Comparison of ENCODE assay signal across 11 cellular contexts in genomic region chr6:44266347-44266746, GRCh38. TPM values are rescaled to one million over a fixed set of nuclear protein-coding genes. Genes with fewer than 3 reads are reported as not detected.
DNase-seq lines count a peak whose midpoint lies in the region; ATAC-seq and TF ChIP-seq lines count a peak whose summit lies in the region.
"Had no signal": no experiment of that assay in that cellular context is flagged by ENCODE, and none has a peak within 500 bp of the region (broad histone marks: within the 10 kb centered on the region; RNA-seq: fewer than 3 reads in every experiment).

No MANE protein-coding gene starts in this region.

- H3K9me3 Mint-ChIP-seq in IgD-negative memory B cell (no peaks in the 10 kb centered on the region), endothelial cell (ENCODE audit: unreplicated experiment) (no peaks in the 10 kb centered on the region)

- H3K36me3 Mint-ChIP-seq in IgD-negative memory B cell (no peaks in the 10 kb centered on the region), endothelial cell (ENCODE audit: low read depth, unreplicated experiment) (no peaks in the 10 kb centered on the region)

- peaks cover 29 to 36% (median 35%) of the 10 kb centered on the region in 3 donors for H3K4me1 Mint-ChIP-seq in IgD-negative memory B cell
- H3K4me1 Mint-ChIP-seq in endothelial cell (ENCODE audit: unreplicated experiment), result peaks cover 37% of the 10 kb centered on the region

- DNase-seq in GM12865 (ENCODE audit: low read depth), result peak; percentile 82
- DNase-seq in endothelial cell (ENCODE audit: low spot score), result no peak
- no peak for DNase-seq in HuH-7 (ENCODE audit: low spot score)
- no peak for DNase-seq in activated effector memory CD4-positive, alpha-beta T cell treated with anti-CD3 and anti-CD28 coated beads, Interleukin-2, amount 50 U/mL, for 16 hours
- no peak for DNase-seq in NK-92 (lab: John Stamatoyannopoulos, UW; ENCODE audit: unreplicated experiment)
- DNase-seq: IMR-90, NCI-H510A, SW 1271 had no signal

- H3K27ac Mint-ChIP-seq in IgD-negative memory B cell (peak overlapping the region; percentile 99 to 100 (median 99)), endothelial cell (ENCODE audit: unreplicated experiment) (peak overlapping the region; percentile 11)

- TF ChIP-seq CTCF in GM12865 (IDR thresholded peaks at IDR 0.05; ENCODE audit: insufficient read depth, low read depth, low read length, missing control alignments) (no peak), endothelial cell (IDR thresholded peaks at IDR 0.05; ENCODE audit: unreplicated experiment) (no peak)

- H3K4me3 ChIP-seq in GM12865 (ENCODE audit: low read depth, low read length), result peak overlapping the region; percentile 36

- H3K4me3 Mint-ChIP-seq in IgD-negative memory B cell, result peak overlapping the region; percentile 97 to 100 (median 100)
- peak overlapping the region; percentile 81 for H3K4me3 Mint-ChIP-seq in endothelial cell (ENCODE audit: unreplicated experiment)

- peaks cover 15% of the 10 kb centered on the region for H3K27me3 Mint-ChIP-seq in IgD-negative memory B cell
- H3K27me3 Mint-ChIP-seq in endothelial cell (ENCODE audit: unreplicated experiment), result peaks cover 12% of the 10 kb centered on the region

- peak; percentile 29 for ATAC-seq in GM19455 (IDR thresholded peaks at IDR 0.05; ENCODE audit: unreplicated experiment)
- ATAC-seq in HG02759 (IDR thresholded peaks at IDR 0.05; ENCODE audit: unreplicated experiment), result no peak

RNA-seq across cellular contexts. Expression of gene NFKBIE, which starts 1.0 kb away (rescaled TPM):
- 23.5 TPM for polyA plus RNA-seq in IgD-negative memory B cell
- 16.7 TPM for total RNA-seq in endothelial cell (ENCODE audit: unreplicated experiment)

RNA-seq across cellular contexts. Expression of gene TMEM151B, which starts 3.9 kb away (rescaled TPM):
- polyA plus RNA-seq in IgD-negative memory B cell, result not detected
- 0.28 TPM for total RNA-seq in endothelial cell (ENCODE audit: unreplicated experiment)
- total RNA-seq: IMR-90 had no signal
- polyA plus RNA-seq: IMR-90 had no signal

RNA-seq across cellular contexts. Expression of gene SLC35B2, which starts 9.0 kb away (rescaled TPM):
- 42.6 TPM for polyA plus RNA-seq in IgD-negative memory B cell
- total RNA-seq in endothelial cell (ENCODE audit: unreplicated experiment), result 31.8 TPM

RNA-seq across cellular contexts. Expression of gene HSP90AB1, which starts 19.4 kb away (rescaled TPM):
- 435 TPM for polyA plus RNA-seq in IgD-negative memory B cell
- 962 TPM for total RNA-seq in endothelial cell (ENCODE audit: unreplicated experiment)

RNA-seq across cellular contexts. Expression of gene SLC29A1, which starts 43.0 kb away (rescaled TPM):
- polyA plus RNA-seq in IgD-negative memory B cell, result 5.4 TPM
- 142 TPM for total RNA-seq in endothelial cell (ENCODE audit: unreplicated experiment)
